In the genomic region with DNA sequence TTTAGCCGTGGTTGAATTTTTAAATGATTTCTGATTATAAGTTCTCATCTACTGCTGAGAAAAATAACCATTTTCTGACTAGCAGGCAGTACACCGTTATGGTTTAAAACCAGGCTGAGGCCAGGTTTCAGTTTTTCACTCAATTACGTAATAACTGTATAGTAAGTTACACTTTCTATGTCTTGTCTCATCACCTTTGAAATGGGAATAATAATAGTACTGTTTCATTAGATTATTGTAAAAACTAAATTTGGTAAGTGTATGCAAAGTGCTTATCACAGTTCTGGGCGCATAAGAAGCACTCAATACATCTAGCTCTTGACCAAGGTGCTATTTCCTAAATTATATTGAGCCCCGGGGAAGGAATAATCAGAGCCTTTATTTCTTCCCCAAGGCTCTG, we compare ENCODE assay signal across 18 cellular contexts.
DNase-seq lines count a peak whose midpoint lies in the region; ATAC-seq, FAIRE-seq and TF ChIP-seq lines count a peak whose summit lies in the region.
"Had no signal": no experiment of that assay in that cellular context is flagged by ENCODE, and none has a peak within 500 bp of the region (broad histone marks: within the 10 kb centered on the region; RNA-seq: fewer than 3 reads in every experiment).

No MANE protein-coding gene starts in this region.

- no peaks in the 10 kb centered on the region for H3K27me3 Mint-ChIP-seq in CD8-positive, alpha-beta T cell (ENCODE audit: low read depth)
- H3K27me3 Mint-ChIP-seq in T-cell (no peaks in the 10 kb centered on the region), immature natural killer cell (ENCODE audit: low read depth in 3 of 3) (peaks cover 0 to 6% (median 0%) of the 10 kb centered on the region in 3 donors)
- H3K27me3 Mint-ChIP-seq: progenitor cell of endocrine pancreas had no signal

- no peak for ATAC-seq in CD8-positive, alpha-beta T cell
- ATAC-seq in T-cell (replicated peaks in 1 of 4) = no peak

- H3K36me3 Mint-ChIP-seq in CD8-positive, alpha-beta T cell = no peaks in the 10 kb centered on the region
- H3K36me3 Mint-ChIP-seq in T-cell (no peaks in the 10 kb centered on the region), immature natural killer cell (peaks cover 0 to 3% (median 0%) of the 10 kb centered on the region in 3 donors)

- FAIRE-seq in GM18507 (lab: Jason Lieb, UNC) = peak; percentile 76
- FAIRE-seq: small intestine had no signal

- H3K27me3 ChIP-seq in CD8-positive, alpha-beta T cell (ENCODE audit: insufficient read depth, low read length) = no peaks in the 10 kb centered on the region
- H3K27me3 ChIP-seq: BLaER1, SJSA1 had no signal

- H3K4me1 ChIP-seq in CD8-positive, alpha-beta T cell (ENCODE audit: insufficient read depth, low read length) = peaks cover 5% of the 10 kb centered on the region

- no peak overlapping the region for H3K4me3 ChIP-seq in CD8-positive, alpha-beta T cell (ENCODE audit: low read depth, low read length)
- H3K4me3 ChIP-seq: BLaER1, SJSA1, thoracic aorta had no signal

- CTCF ChIA-PET in CD8-positive, alpha-beta T cell (lab: Charles Lee) = interaction anchor here (0.7 to 10.4 kb wide), 5 partner anchors 10 to 367 kb away, joined by 3 to 200 read pairs (median 5); no protein-coding TSS in a partner anchor
- CTCF ChIA-PET in T-cell (lab: Charles Lee) = interaction anchor here (1.0 to 4.4 kb wide), 7 partner anchors 10 to 27 kb away, joined by 3 to 29 read pairs (median 6); no protein-coding TSS in a partner anchor

- no peaks in the 10 kb centered on the region for H3K9me3 Mint-ChIP-seq in CD8-positive, alpha-beta T cell
- H3K9me3 Mint-ChIP-seq in T-cell (no peaks in the 10 kb centered on the region), immature natural killer cell (no peaks in the 10 kb centered on the region)
- H3K9me3 Mint-ChIP-seq: naive B cell had no signal

- H3K36me3 ChIP-seq in CD8-positive, alpha-beta T cell (ENCODE audit: insufficient read depth, low read length) = no peaks in the 10 kb centered on the region
- H3K36me3 ChIP-seq: BLaER1, thoracic aorta had no signal

- no peak for DNase-seq in CD8-positive, alpha-beta T cell
- DNase-seq in GM18507 (ENCODE audit: extremely low spot score, insufficient read length, low read depth) (no peak), T-cell (no peak), immature natural killer cell (no peak), NCI-H1694 treated with DMSO at 0.1 percent for 48 hours (lab: John Stamatoyannopoulos, UW) (no peak), KG1 (lab: John Stamatoyannopoulos, UW) (no peak), ureter (ENCODE audit: low spot score) (no peak)
- DNase-seq: activated gamma-delta T cell treated with Interleukin-2 at 50 U/mL for 16 hours, DMS79, erythroblast, naive B cell, NCI-H2029, NCI-H510A, small intestine had no signal

- H3K4me1 Mint-ChIP-seq in CD8-positive, alpha-beta T cell (ENCODE audit: low read depth) = peaks cover 52% of the 10 kb centered on the region
- H3K4me1 Mint-ChIP-seq in T-cell (peaks cover 67 to 73% (median 67%) of the 10 kb centered on the region in 3 donors), immature natural killer cell (peaks cover 38 to 66% of the 10 kb centered on the region in 2 donors)

- intact Hi-C loops in CD8-positive, alpha-beta T cell (cut with DNase I, micrococcal nuclease) = no loop called here

- H3K9me3 ChIP-seq in CD8-positive, alpha-beta T cell (ENCODE audit: low read length) = no peaks in the 10 kb centered on the region
- H3K9me3 ChIP-seq: BLaER1, SJSA1, thoracic aorta had no signal

- H3K27ac Mint-ChIP-seq in CD8-positive, alpha-beta T cell = peak overlapping the region; percentile 82
- peak overlapping the region; percentile 83 to 84 for H3K27ac Mint-ChIP-seq in T-cell
- H3K27ac Mint-ChIP-seq in immature natural killer cell = peak overlapping the region; percentile 20 to 93 (median 76)
- H3K27ac Mint-ChIP-seq: progenitor cell of endocrine pancreas had no signal

- POLR2A ChIA-PET in CD8-positive, alpha-beta T cell (lab: Charles Lee) = interaction anchor here (0.6 to 2.5 kb wide), 3 partner anchors 10 to 162 kb away, joined by 3 to 10 read pairs (median 3); no protein-coding TSS in a partner anchor
- POLR2A ChIA-PET in T-cell (lab: Charles Lee) = interaction anchor here in 1 of 2 donors (3.1 kb wide), 1 partner anchor 10 kb away, joined by 16 read pairs; no protein-coding TSS in a partner anchor

- no peak overlapping the region for H3K27ac ChIP-seq in CD8-positive, alpha-beta T cell (ENCODE audit: low read depth, low read length)
- H3K27ac ChIP-seq: BLaER1, SJSA1, thoracic aorta had no signal

- no peak for TF ChIP-seq CTCF in CD8-positive, alpha-beta T cell (IDR thresholded peaks at IDR 0.05)

- H3K4me3 Mint-ChIP-seq in CD8-positive, alpha-beta T cell = peak overlapping the region; percentile 57
- peak overlapping the region; percentile 30 to 61 (median 56) for H3K4me3 Mint-ChIP-seq in T-cell
- H3K4me3 Mint-ChIP-seq in immature natural killer cell = peak overlapping the region in 2 of 5 donors; percentile 18 to 65
